ENCODE assay signal across 27 cellular contexts in genomic region chr22:49773531-49773930, GRCh38.
"Had no signal": no experiment of that assay in that cellular context is flagged by ENCODE, and none has a peak within 500 bp of the region (broad histone marks: within the 10 kb centered on the region; RNA-seq: fewer than 3 reads in every experiment).

No MANE protein-coding gene starts in this region.

- H3K4me3 Mint-ChIP-seq: activated CD4-positive, alpha-beta memory T cell treated with anti-CD3 and anti-CD28 coated beads, Interleukin-2, amount 10 ng/mL, durations not matched to agents 7 days and 5 days; activated CD4-positive, alpha-beta T cell treated with anti-CD3 and anti-CD28 coated beads, Interleukin-2, amount 10 ng/mL, durations not matched to agents 24 days and 14 days; activated naive CD8-positive, alpha-beta T cell; activated T-cell treated with anti-CD3 and anti-CD28 coated beads, Interleukin-2, amount 50 U/mL, for 4 hours; natural killer cell treated with Interleukin-12 subunit alpha and Interleukin-12 subunit beta and Interleukin-15 and Interleukin-18, amount 100 ng/mL, for 72 hours; stimulated activated effector memory CD8-positive, alpha-beta T cell treated with anti-CD3 and anti-CD28 coated beads, Interleukin-12 subunit alpha, Interleukin-12 subunit beta, amount 100 ng/mL, for 72 hours; stimulated activated naive CD8-positive, alpha-beta T cell treated with anti-CD3 and anti-CD28 coated beads, Interleukin-15, amount 100 ng/mL, for 72 hours had no signal

- H3K9me3 Mint-ChIP-seq: activated CD4-positive, alpha-beta memory T cell treated with anti-CD3 and anti-CD28 coated beads, Interleukin-2, amount 10 ng/mL, durations not matched to agents 7 days and 5 days; activated CD4-positive, alpha-beta T cell treated with anti-CD3 and anti-CD28 coated beads, Interleukin-2, amount 10 ng/mL, durations not matched to agents 24 days and 14 days; activated T-cell treated with anti-CD3 and anti-CD28 coated beads, Interleukin-2, amount 50 U/mL, for 4 hours; activated T-helper 2 cell treated with anti-CD3 and anti-CD28 coated beads, Interferon-gamma antibody, Interleukin-2, Interleukin-4, amounts not matched to agents 10 μg/mL and 5 μg/mL and 100 μg/mL, durations not matched to agents 14 hours and 24 hours and 36 hours; natural killer cell treated with Interleukin-12 subunit alpha and Interleukin-12 subunit beta and Interleukin-15 and Interleukin-18, amount 100 ng/mL, for 72 hours; stimulated activated effector memory CD8-positive, alpha-beta T cell treated with anti-CD3 and anti-CD28 coated beads, Interleukin-12 subunit alpha, Interleukin-12 subunit beta, amount 100 ng/mL, for 72 hours; stimulated activated naive CD8-positive, alpha-beta T cell treated with anti-CD3 and anti-CD28 coated beads, Interleukin-15, amount 100 ng/mL, for 72 hours had no signal

- ATAC-seq: activated T-cell treated with anti-CD3 and anti-CD28 coated beads, Interleukin-2, amount 50 U/mL, for 4 hours; mucosa of descending colon; natural killer cell treated with Interleukin-12 subunit alpha and Interleukin-12 subunit beta and Interleukin-15 and Interleukin-18, amount 100 ng/mL, for 72 hours; stimulated activated effector memory CD8-positive, alpha-beta T cell treated with anti-CD3 and anti-CD28 coated beads, Interleukin-12 subunit alpha, Interleukin-12 subunit beta, amount 100 ng/mL, for 72 hours; stimulated activated naive CD8-positive, alpha-beta T cell treated with anti-CD3 and anti-CD28 coated beads, Interleukin-15, amount 100 ng/mL, for 72 hours had no signal

- H3K9me3 ChIP-seq: left ventricle myocardium inferior, mucosa of descending colon, sigmoid colon, upper lobe of left lung, vagina had no signal

- H3K27me3 ChIP-seq: sigmoid colon, upper lobe of left lung, vagina had no signal

- H3K27ac Mint-ChIP-seq: activated CD4-positive, alpha-beta memory T cell treated with anti-CD3 and anti-CD28 coated beads, Interleukin-2, amount 10 ng/mL, durations not matched to agents 7 days and 5 days; activated CD4-positive, alpha-beta T cell treated with anti-CD3 and anti-CD28 coated beads, Interleukin-2, amount 10 ng/mL, durations not matched to agents 24 days and 14 days; activated naive CD8-positive, alpha-beta T cell; activated T-helper 2 cell treated with anti-CD3 and anti-CD28 coated beads, Interferon-gamma antibody, Interleukin-2, Interleukin-4, amounts not matched to agents 10 μg/mL and 5 μg/mL and 100 μg/mL, durations not matched to agents 14 hours and 24 hours and 36 hours; natural killer cell treated with Interleukin-12 subunit alpha and Interleukin-12 subunit beta and Interleukin-15 and Interleukin-18, amount 100 ng/mL, for 72 hours; stimulated activated effector memory CD8-positive, alpha-beta T cell treated with anti-CD3 and anti-CD28 coated beads, Interleukin-12 subunit alpha, Interleukin-12 subunit beta, amount 100 ng/mL, for 72 hours; stimulated activated naive CD8-positive, alpha-beta T cell treated with anti-CD3 and anti-CD28 coated beads, Interleukin-15, amount 100 ng/mL, for 72 hours had no signal

- H3K36me3 Mint-ChIP-seq: natural killer cell treated with Interleukin-12 subunit alpha and Interleukin-12 subunit beta and Interleukin-15 and Interleukin-18, amount 100 ng/mL, for 72 hours had no signal

- H3K4me3 ChIP-seq: left ventricle myocardium inferior, lung, mucosa of descending colon, sigmoid colon, upper lobe of left lung, vagina had no signal

- H3K27ac ChIP-seq: left ventricle myocardium inferior, sigmoid colon, upper lobe of left lung, vagina had no signal

- H3K27me3 Mint-ChIP-seq: activated CD4-positive, alpha-beta memory T cell treated with anti-CD3 and anti-CD28 coated beads, Interleukin-2, amount 10 ng/mL, durations not matched to agents 7 days and 5 days; activated CD4-positive, alpha-beta T cell treated with anti-CD3 and anti-CD28 coated beads, Interleukin-2, amount 10 ng/mL, durations not matched to agents 24 days and 14 days; activated naive CD8-positive, alpha-beta T cell; natural killer cell treated with Interleukin-12 subunit alpha and Interleukin-12 subunit beta and Interleukin-15 and Interleukin-18, amount 100 ng/mL, for 72 hours; stimulated activated naive CD8-positive, alpha-beta T cell treated with anti-CD3 and anti-CD28 coated beads, Interleukin-15, amount 100 ng/mL, for 72 hours had no signal

- FAIRE-seq: colon, frontal cortex, islet of Langerhans, small intestine had no signal

- H3K4me1 Mint-ChIP-seq: stimulated activated effector memory CD8-positive, alpha-beta T cell treated with anti-CD3 and anti-CD28 coated beads, Interleukin-12 subunit alpha, Interleukin-12 subunit beta, amount 100 ng/mL, for 72 hours had no signal

- DNase-seq: activated CD4-positive, alpha-beta memory T cell treated with anti-CD3 and anti-CD28 coated beads, Interleukin-2, amount 10 ng/mL, durations not matched to agents 7 days and 5 days; activated CD4-positive, alpha-beta T cell treated with anti-CD3 and anti-CD28 coated beads, Interleukin-2, amount 10 ng/mL, durations not matched to agents 24 days and 14 days; activated CD4-positive, CD25-positive, alpha-beta regulatory T cell treated with anti-CD3 and anti-CD28 coated beads, Interleukin-2, amount 50 U/mL, for 72 hours; activated CD8-positive, alpha-beta memory T cell treated with anti-CD3 and anti-CD28 coated beads, Interleukin-2, amount 50 U/mL, for 48 hours; activated T-cell treated with anti-CD3 and anti-CD28 coated beads, Interleukin-2, amount 50 U/mL, for 4 hours; anterior cingulate cortex; dermis blood vessel endothelial cell; effector CD4-positive, alpha-beta T cell; glutamatergic neuron; left ventricle myocardium inferior; sigmoid colon; small intestine; stimulated activated CD4-positive, alpha-beta T cell treated with anti-CD3 and anti-CD28 coated beads, Interleukin-4, amount 100 ng/mL, for 24 hours; stimulated activated naive CD8-positive, alpha-beta T cell treated with anti-CD3 and anti-CD28 coated beads, Interleukin-15, amount 100 ng/mL, for 72 hours; substantia nigra; T-helper 2 cell had no signal
